In genomic region chr7:84297606-84298005, GRCh38 we compare ENCODE assay signal across 24 cellular contexts.
"Had no signal": no experiment of that assay in that cellular context is flagged by ENCODE, and none has a peak within 500 bp of the region (broad histone marks: within the 10 kb centered on the region; RNA-seq: fewer than 3 reads in every experiment).

No MANE protein-coding gene starts in this region.

- H3K9me3 ChIP-seq: ascending aorta, body of pancreas, Peyer's patch, SJSA1 had no signal

- DNase-seq: activated B cell treated with CpG ODN at 0.5 μM for 24 hours; activated CD4-positive, alpha-beta T cell treated with anti-CD3 and anti-CD28 coated beads for 1 hour; activated CD4-positive, alpha-beta T cell treated with anti-CD3 and anti-CD28 coated beads, Interleukin-2, amount 10 ng/mL, durations not matched to agents 24 days and 14 days; activated CD4-positive, alpha-beta T cell treated with anti-CD3 and anti-CD28 coated beads, Interleukin-2, amount 50 U/mL, for 48 hours; activated CD8-positive, alpha-beta memory T cell treated with anti-CD3 and anti-CD28 coated beads, Interleukin-2, amount 10 ng/mL, durations not matched to agents 7 days and 5 days; activated effector memory CD4-positive, alpha-beta T cell treated with Interleukin-2 at 50 U/mL for 16 hours; activated naive CD4-positive, alpha-beta T cell; activated T-cell treated with anti-CD3 and anti-CD28 coated beads, Interleukin-2, amount 50 U/mL, for 24 hours; amniotic stem cell; body of pancreas; KG1; NCI-H1048; NCI-H2029; NCI-H2107; NCI-H2171 treated with DMSO at 0.1 percent for 48 hours; NCI-H226; NCI-H526 treated with DMSO at 0.1 percent for 48 hours; NK-92 treated with Interleukin-12 subunit alpha and Interleukin-12 subunit beta, amount 100 ng/mL, for 24 hours; Peyer's patch; SHP77; T-helper 17 cell; T-helper 9 cell had no signal

- H3K4me3 ChIP-seq: ascending aorta, body of pancreas, Peyer's patch, SJSA1 had no signal

- ATAC-seq: activated CD8-positive, alpha-beta memory T cell treated with anti-CD3 and anti-CD28 coated beads, Interleukin-2, amount 10 ng/mL, durations not matched to agents 7 days and 5 days; body of pancreas; T-helper 17 cell had no signal

- H3K4me1 ChIP-seq: ascending aorta, body of pancreas, Peyer's patch, SJSA1 had no signal

- H3K27me3 ChIP-seq: ascending aorta, body of pancreas, Peyer's patch, SJSA1 had no signal

- H3K27ac ChIP-seq: ascending aorta, body of pancreas, Peyer's patch, SJSA1 had no signal

- H3K36me3 ChIP-seq: ascending aorta, Peyer's patch, SJSA1 had no signal
